In genomic region chr21:14878971-14879370, GRCh38 we compare ENCODE assay signal across 1 cellular context.
A peak's percentile ranks its signal among the peaks of the same experiment; 100 is the strongest.
TF ChIP-seq lines count a peak whose summit lies in the region.

No MANE protein-coding gene starts in this region.

TF ChIP-seq in HepG2, 621 proteins besides CTCF, POLR2A, EP300 and RAD21 (continued from another document and continues in another):
- TF ChIP-seq TAF15 (IDR thresholded peaks at IDR 0.05; ENCODE audit: low read depth, low read length, poor library complexity, severe bottlenecking) = no peak
- no peak for TF ChIP-seq ZNF274 (CRISPR knock-in tag; IDR thresholded peaks at IDR 0.05)
- no peak for TF ChIP-seq GPN1 (CRISPR knock-in tag; IDR thresholded peaks at IDR 0.05; ENCODE audit: borderline replicate concordance)
- no peak for TF ChIP-seq ZBTB43 (CRISPR knock-in tag; conservative IDR thresholded peaks at IDR 0.05)
- no peak for TF ChIP-seq ZNF547 (CRISPR knock-in tag; IDR thresholded peaks at IDR 0.05)
- TF ChIP-seq ZNF33B (CRISPR knock-in tag; IDR thresholded peaks at IDR 0.05) = no peak
- TF ChIP-seq ZNF576 (CRISPR knock-in tag; IDR thresholded peaks at IDR 0.05) = no peak
- TF ChIP-seq NKX3-1 (CRISPR knock-in tag; IDR thresholded peaks at IDR 0.05) = peak; percentile 66; the same call in 1 of the 2 replicates
- TF ChIP-seq FOXK1 (CRISPR knock-in tag; IDR thresholded peaks at IDR 0.05; ENCODE audit: borderline replicate concordance, low read depth) = peak; percentile 93
- no peak for TF ChIP-seq MAZ (IDR thresholded peaks at IDR 0.05; ENCODE audit: borderline replicate concordance, low read depth, low read length)
- no peak for TF ChIP-seq MAZ (CRISPR knock-in tag; IDR thresholded peaks at IDR 0.05; ENCODE audit: low read depth)
- TF ChIP-seq CEBPG (CRISPR knock-in tag; IDR thresholded peaks at IDR 0.05) = peak; percentile 87
- no peak for TF ChIP-seq HNRNPH1 (optimal IDR thresholded peaks at IDR 0.05; ENCODE audit: low read depth, low read length)
- TF ChIP-seq ZNF777 (CRISPR knock-in tag; IDR thresholded peaks at IDR 0.05) = no peak
- TF ChIP-seq ZNF331 (CRISPR knock-in tag; IDR thresholded peaks at IDR 0.05) = peak; percentile 33; the same call in 1 of the 2 replicates
- no peak for TF ChIP-seq ZNF460 (CRISPR knock-in tag; IDR thresholded peaks at IDR 0.05; ENCODE audit: borderline replicate concordance)
- 0 out of 2 replicates have a peak, but pooled peaks have one; percentile 61 for TF ChIP-seq SMARCE1 (IDR thresholded peaks at IDR 0.05; ENCODE audit: borderline replicate concordance)
- no peak for TF ChIP-seq GABPB1 (CRISPR knock-in tag; IDR thresholded peaks at IDR 0.05)
- TF ChIP-seq ZNF761 (CRISPR knock-in tag; conservative IDR thresholded peaks at IDR 0.05) = no peak
- no peak for TF ChIP-seq RFX5 (IDR thresholded peaks at IDR 0.05; ENCODE audit: low read depth, low read length)
- no peak for TF ChIP-seq ZNF225 (CRISPR knock-in tag; IDR thresholded peaks at IDR 0.05)
- no peak for TF ChIP-seq ZNF616 (CRISPR knock-in tag; IDR thresholded peaks at IDR 0.05; ENCODE audit: low read depth)
- TF ChIP-seq ZFP41 (CRISPR knock-in tag; IDR thresholded peaks at IDR 0.05; ENCODE audit: borderline replicate concordance) = no peak
- TF ChIP-seq PLRG1 (conservative IDR thresholded peaks at IDR 0.05) = no peak
- TF ChIP-seq ARID3A (IDR thresholded peaks at IDR 0.05; ENCODE audit: low read depth, low read length) = peak; percentile 72
- TF ChIP-seq CC2D1A (CRISPR knock-in tag; IDR thresholded peaks at IDR 0.05) = no peak
- no peak for TF ChIP-seq ZNF101 (CRISPR knock-in tag; IDR thresholded peaks at IDR 0.05; ENCODE audit: borderline replicate concordance, low read depth)
- no peak for TF ChIP-seq PHF8 (CRISPR knock-in tag; IDR thresholded peaks at IDR 0.05)
- no peak for TF ChIP-seq ZFY (CRISPR knock-in tag; IDR thresholded peaks at IDR 0.05)
- TF ChIP-seq RXRA (CRISPR knock-in tag; IDR thresholded peaks at IDR 0.05) = no peak
- no peak for TF ChIP-seq ZBTB26 (CRISPR knock-in tag; IDR thresholded peaks at IDR 0.05; ENCODE audit: borderline replicate concordance)
- TF ChIP-seq SP5 (CRISPR knock-in tag; IDR thresholded peaks at IDR 0.05; ENCODE audit: borderline replicate concordance, low read depth) = no peak
- TF ChIP-seq THAP7 (CRISPR knock-in tag; IDR thresholded peaks at IDR 0.05) = no peak
- no peak for TF ChIP-seq ZNF747 (CRISPR knock-in tag; IDR thresholded peaks at IDR 0.05; ENCODE audit: borderline replicate concordance)
- TF ChIP-seq ZNF740 (CRISPR knock-in tag; IDR thresholded peaks at IDR 0.05) = no peak
- peak; percentile 58 for TF ChIP-seq HDAC2 (CRISPR knock-in tag; IDR thresholded peaks at IDR 0.05)
- no peak for TF ChIP-seq ZNF160 (CRISPR knock-in tag; IDR thresholded peaks at IDR 0.05)
- TF ChIP-seq ZNF234 (CRISPR knock-in tag; conservative IDR thresholded peaks at IDR 0.05) = no peak
- TF ChIP-seq ATF3 (CRISPR knock-in tag; IDR thresholded peaks at IDR 0.05) = peak; percentile 77; the same call in 1 of the 2 replicates
- peak; percentile 96 for TF ChIP-seq RXRB (CRISPR knock-in tag; IDR thresholded peaks at IDR 0.05; ENCODE audit: borderline replicate concordance)
- TF ChIP-seq PAXIP1 (CRISPR knock-in tag; conservative IDR thresholded peaks at IDR 0.05) = peak; percentile 84
- TF ChIP-seq ZFX (CRISPR knock-in tag; IDR thresholded peaks at IDR 0.05; ENCODE audit: low read depth) = no peak
- TF ChIP-seq ISL2 (CRISPR knock-in tag; IDR thresholded peaks at IDR 0.05) = peak; percentile 97
- TF ChIP-seq ZBTB25 (CRISPR knock-in tag; IDR thresholded peaks at IDR 0.05) = peak; percentile 46; the same call in 1 of the 2 replicates
- peak; percentile 69; the same call in 1 of the 2 replicates for TF ChIP-seq ZNF414 (CRISPR knock-in tag; IDR thresholded peaks at IDR 0.05)
- no peak for TF ChIP-seq CCAR2 (optimal IDR thresholded peaks at IDR 0.05; ENCODE audit: low read depth, low read length)
- TF ChIP-seq ZNF34 (CRISPR knock-in tag; IDR thresholded peaks at IDR 0.05; ENCODE audit: borderline replicate concordance) = no peak
- no peak for TF ChIP-seq ZNF260 (CRISPR knock-in tag; IDR thresholded peaks at IDR 0.05; ENCODE audit: borderline replicate concordance, low read depth)
- TF ChIP-seq MZF1 (CRISPR knock-in tag; IDR thresholded peaks at IDR 0.05; ENCODE audit: borderline replicate concordance) = no peak
- no peak for TF ChIP-seq TBP (CRISPR knock-in tag; IDR thresholded peaks at IDR 0.05)
- TF ChIP-seq DZIP1 (CRISPR knock-in tag; IDR thresholded peaks at IDR 0.05) = no peak
- TF ChIP-seq TFDP2 (CRISPR knock-in tag; IDR thresholded peaks at IDR 0.05) = no peak
- TF ChIP-seq HOXA3 (CRISPR knock-in tag; IDR thresholded peaks at IDR 0.05) = no peak
- no peak for TF ChIP-seq PAWR (CRISPR knock-in tag; IDR thresholded peaks at IDR 0.05; ENCODE audit: borderline replicate concordance)
- TF ChIP-seq TFAP4 (IDR thresholded peaks at IDR 0.05; ENCODE audit: borderline replicate concordance, low read depth) = peak; percentile 78
- TF ChIP-seq ZNF768 (CRISPR knock-in tag; IDR thresholded peaks at IDR 0.05) = no peak
